In genomic region chr12:118107694-118108093, GRCh38 we compare ENCODE assay signal across 17 cellular contexts. TPM values are rescaled to one million over a fixed set of nuclear protein-coding genes. Genes with fewer than 3 reads are reported as not detected.
DNase-seq lines count a peak whose midpoint lies in the region; ATAC-seq, FAIRE-seq and TF ChIP-seq lines count a peak whose summit lies in the region.
"Had no signal": no experiment of that assay in that cellular context is flagged by ENCODE, and none has a peak within 500 bp of the region (broad histone marks: within the 10 kb centered on the region; RNA-seq: fewer than 3 reads in every experiment).

No MANE protein-coding gene starts in this region.

- H3K9me3 ChIP-seq in A549 = no peaks in the 10 kb centered on the region
- H3K9me3 ChIP-seq in HEK293 (ENCODE audit: control insufficient read depth, insufficient read depth, low read depth, low read length) = no peaks in the 10 kb centered on the region
- H3K9me3 ChIP-seq in H1 (ENCODE audit: insufficient read depth in 2 of 2, low read depth in 1 of 2, low read length in 1 of 2) = no peaks in the 10 kb centered on the region
- no peaks in the 10 kb centered on the region for H3K9me3 ChIP-seq in mesenchymal stem cell (ENCODE audit: control insufficient read depth, low read length)
- H3K9me3 ChIP-seq: Caco-2 had no signal

- no peak overlapping the region for H4K5ac ChIP-seq in H1 (ENCODE audit: insufficient read length, low read depth, low read length)

- H3K4me1 ChIP-seq in A549 (peaks cover 2% of the 10 kb centered on the region; the same call in 2 of the 3 replicates), HEK293 (ENCODE audit: control insufficient read depth, insufficient read depth, low read length) (no peaks in the 10 kb centered on the region; the same call in 1 of the 2 replicates), H1 (replicated peaks in 1 of 4; ENCODE audit: control insufficient read depth in 3 of 4, insufficient read depth in 4 of 4, low read length in 3 of 4) (no peaks in the 10 kb centered on the region; a peak in 1 of 7 replicates), mesenchymal stem cell (ENCODE audit: control insufficient read depth, insufficient read depth, low read depth, low read length) (peaks cover 6% of the 10 kb centered on the region)

- no peaks in the 10 kb centered on the region for H3K36me3 ChIP-seq in HEK293 (ENCODE audit: control insufficient read depth in 2 of 2, insufficient read depth in 1 of 2, low read length in 2 of 2)
- H3K36me3 ChIP-seq in H1 (ENCODE audit: control insufficient read depth in 2 of 4, insufficient read depth in 4 of 4, low read length in 3 of 4) = no peaks in the 10 kb centered on the region
- no peaks in the 10 kb centered on the region for H3K36me3 ChIP-seq in mesenchymal stem cell (ENCODE audit: control insufficient read depth in 1 of 2, insufficient read depth in 2 of 2, low read depth in 1 of 2, low read length in 2 of 2)

- H3K23ac ChIP-seq in H1 (ENCODE audit: insufficient read length) (no peak overlapping the region), mesenchymal stem cell (ENCODE audit: low read length in 2 of 2) (no peak overlapping the region)

- H2BK20ac ChIP-seq in H1 (ENCODE audit: low read length) = no peak overlapping the region

- TF ChIP-seq EP300 in A549 (IDR thresholded peaks at IDR 0.05) (no peak), H1 (IDR thresholded peaks at IDR 0.05; ENCODE audit: borderline replicate concordance in 1 of 2, low read depth in 2 of 2, low read length in 2 of 2) (no peak)

- no peak overlapping the region for H3K18ac ChIP-seq in H1 (ENCODE audit: extremely low read depth, low read length)
- H3K18ac ChIP-seq in mesenchymal stem cell (ENCODE audit: low read depth in 1 of 2, low read length in 2 of 2) = no peak overlapping the region

- H2AFZ ChIP-seq in H1 (ENCODE audit: low read length) = no peak overlapping the region
- H2AFZ ChIP-seq in mesenchymal stem cell (ENCODE audit: low read depth, low read length) = no peak overlapping the region

- FAIRE-seq in A549 (lab: Jason Lieb, UNC) (no peak), H1 (lab: Jason Lieb, UNC) (no peak)
- FAIRE-seq: GM12891, GM18507 had no signal

- TF ChIP-seq CTCF in A549 (IDR thresholded peaks at IDR 0.05) = no peak
- TF ChIP-seq CTCF in HEK293 (tag by site-specific recombination; IDR thresholded peaks at IDR 0.05) = no peak
- no peak for TF ChIP-seq CTCF in H1 (IDR thresholded peaks at IDR 0.05; ENCODE audit: control extremely low read depth in 1 of 3, insufficient read depth in 1 of 3, low read depth in 1 of 3, low read length in 3 of 3)

- H2BK12ac ChIP-seq in H1 (ENCODE audit: low read depth, low read length) (0 out of 2 replicates have a peak overlapping the region, but pooled peaks have one; percentile 35), mesenchymal stem cell (ENCODE audit: low read length in 2 of 2) (no peak overlapping the region)

- no peaks in the 10 kb centered on the region for H3K27me3 ChIP-seq in H1 (replicated peaks in 1 of 4; ENCODE audit: control insufficient read depth in 3 of 4, extremely low read depth in 1 of 4, insufficient read depth in 3 of 4, low read length in 3 of 4)
- no peaks in the 10 kb centered on the region for H3K27me3 ChIP-seq in mesenchymal stem cell (ENCODE audit: control insufficient read depth in 1 of 2, insufficient read depth in 1 of 2, low read length in 2 of 2)

- POLR2A ChIA-PET in A549 (lab: Yijun Ruan, JAX) (no interaction called here), HEK293 (lab: Yijun Ruan, JAX) (no interaction called here), H1 (lab: Charles Lee; ENCODE audit: partially characterized antibody) (interaction anchor here (1.1 to 3.5 kb wide), 7 partner anchors 9 to 44 kb away, joined by 3 to 14 read pairs (median 5); no protein-coding TSS in a partner anchor)

- CTCF ChIA-PET in A549 (lab: Yijun Ruan, JAX) (interaction anchor here (0.9 to 4.1 kb wide), 4 partner anchors 10 to 268 kb away, joined by 3 to 23 read pairs (median 4); partner anchors contain the start of gene SUDS3), HEK293 (lab: Yijun Ruan, JAX) (interaction anchor here (0.7 kb wide), 1 partner anchor 279 kb away, joined by 4 read pairs; no protein-coding TSS in a partner anchor), H1 (lab: Charles Lee; ENCODE audit: partially characterized antibody) (interaction anchor here (0.6 to 1.9 kb wide), 3 partner anchors 10 to 18 kb away, joined by 3 to 6 read pairs (median 4); no protein-coding TSS in a partner anchor)

- ATAC-seq in A549 (no peak), HG02763 (IDR thresholded peaks at IDR 0.05; ENCODE audit: unreplicated experiment) (no peak)
- ATAC-seq: CD8-positive, alpha-beta T cell had no signal

- no peak overlapping the region for H3K14ac ChIP-seq in H1 (ENCODE audit: insufficient read length)
- H3K14ac ChIP-seq in mesenchymal stem cell (ENCODE audit: low read length in 2 of 2) = no peak overlapping the region

- peaks cover 3% of the 10 kb centered on the region; the same call in 1 of the 2 replicates for H3K23me2 ChIP-seq in H1 (ENCODE audit: low read depth, low read length)

- no peak overlapping the region for H3K9ac ChIP-seq in H1 (replicated peaks in 1 of 4; ENCODE audit: extremely low read depth in 1 of 4, low read depth in 3 of 4, low read length in 3 of 4)
- no peak overlapping the region for H3K9ac ChIP-seq in mesenchymal stem cell (ENCODE audit: low read length)

- DNase-seq in A549 (ENCODE audit: low read depth in 1 of 2, low spot score in 1 of 2) (no peak), H1 (ENCODE audit: low read depth in 1 of 2, low spot score in 2 of 2) (no peak), EL (no peak), mesenchymal stem cell (no peak)
- DNase-seq: 8988T; C1 segment of cervical spinal cord; Caco-2; CD4-positive, CD25-positive, alpha-beta regulatory T cell; CD8-positive, alpha-beta T cell; DMS79; GF-D8; GOT3; H7 had no signal

- H2AK5ac ChIP-seq in H1 (ENCODE audit: low read depth, low read length) (no peak overlapping the region), mesenchymal stem cell (ENCODE audit: low read length, severe bottlenecking) (no peak overlapping the region)

- H2BK120ac ChIP-seq in H1 (replicated peaks; ENCODE audit: low read depth, low read length) (peak overlapping the region; percentile 72), mesenchymal stem cell (ENCODE audit: low read depth, low read length) (no peak overlapping the region)

- peaks cover 0 to 10% of the 10 kb centered on the region in 2 experiments; a peak in 3 of 4 replicates for H3K79me2 ChIP-seq in H1 (ENCODE audit: control insufficient read depth in 1 of 2, insufficient read depth in 2 of 2, low read length in 2 of 2)

- no peak overlapping the region for H3K27ac ChIP-seq in A549
- no peak overlapping the region for H3K27ac ChIP-seq in HEK293 (ENCODE audit: extremely low read depth, low read depth, low read length)
- H3K27ac ChIP-seq in H1 (ENCODE audit: low read depth, low read length) = no peak overlapping the region
- no peak overlapping the region for H3K27ac ChIP-seq in mesenchymal stem cell (ENCODE audit: low read length, poor library complexity, severe bottlenecking)

- TF ChIP-seq RAD21 in A549 (conservative IDR thresholded peaks at IDR 0.05 in 1 of 2, IDR thresholded peaks at IDR 0.05 in 1 of 2) = no peak
- no peak for TF ChIP-seq RAD21 in H1 (IDR thresholded peaks at IDR 0.05 in 1 of 2, conservative IDR thresholded peaks at IDR 0.05 in 1 of 2; ENCODE audit: low read depth in 2 of 2, low read length in 2 of 2)

- no peaks in the 10 kb centered on the region for H4K20me1 ChIP-seq in H1 (replicated peaks in 1 of 2; ENCODE audit: control insufficient read depth in 1 of 2, insufficient read depth in 2 of 2, low read length in 2 of 2)

- 93% methylated on average over 8 of the region's 8 CpGs for WGBS in A549 (ENCODE audit: missing lambda C conversion rate)
- WGBS in H1 (ENCODE audit: extremely low coverage in 1 of 2, insufficient coverage in 1 of 2, insufficient read length in 1 of 2, insufficient replicate concordance in 2 of 2, low coverage in 1 of 2, low lambda C conversion rate in 2 of 2, missing lambda C conversion rate in 1 of 2), 2 experiments = 94% methylated on average over 8 of the region's 8 CpGs; no CpG with 5 or more reads in 1 of the 2 experiments
- 96% methylated on average over 8 of the region's 8 CpGs for WGBS in mesenchymal stem cell

- H3K4ac ChIP-seq in H1 (replicated peaks; ENCODE audit: insufficient read length, low read depth, low read length) (no peak overlapping the region), mesenchymal stem cell (ENCODE audit: low read depth in 1 of 2, low read length in 2 of 2) (no peak overlapping the region)

- H4K91ac ChIP-seq in H1 (replicated peaks; ENCODE audit: insufficient read length, low read length) (no peak overlapping the region), mesenchymal stem cell (ENCODE audit: low read length) (no peak overlapping the region)

- H4K8ac ChIP-seq in H1 (ENCODE audit: extremely low read depth, insufficient read depth, low read length) (no peak overlapping the region), mesenchymal stem cell (ENCODE audit: low read length) (no peak overlapping the region)

- TF ChIP-seq POLR2A in A549 (IDR thresholded peaks at IDR 0.05; ENCODE audit: low read length) (no peak), H1 (IDR thresholded peaks at IDR 0.05; ENCODE audit: control extremely low read depth in 1 of 2, low read depth in 2 of 2, low read length in 2 of 2) (no peak)

- no peak overlapping the region for H3K4me3 ChIP-seq in A549
- no peak overlapping the region for H3K4me3 ChIP-seq in HEK293 (ENCODE audit: low read depth, low read length)
- H3K4me3 ChIP-seq in H1 (ENCODE audit: extremely low read depth in 1 of 4, insufficient read depth in 2 of 4, low read depth in 3 of 4, low read length in 4 of 4) = no peak overlapping the region
- no peak overlapping the region for H3K4me3 ChIP-seq in mesenchymal stem cell (ENCODE audit: insufficient read depth in 1 of 2, low read depth in 1 of 2, low read length in 2 of 2)

- H3K56ac ChIP-seq in H1 (replicated peaks; ENCODE audit: insufficient read length, low read depth, low read length) = no peak overlapping the region

- no peak overlapping the region for H2BK5ac ChIP-seq in H1 (ENCODE audit: low read depth, low read length)
- H2BK5ac ChIP-seq in mesenchymal stem cell (ENCODE audit: low read depth, low read length, poor library complexity, severe bottlenecking) = no peak overlapping the region

- no peak overlapping the region for H3K4me2 ChIP-seq in A549
- no peak overlapping the region for H3K4me2 ChIP-seq in H1 (ENCODE audit: insufficient read depth in 1 of 2, low read depth in 2 of 2, low read length in 2 of 2)
- H3K4me2 ChIP-seq in mesenchymal stem cell (ENCODE audit: low read length, poor library complexity, severe bottlenecking) = no peak overlapping the region

- no peak overlapping the region for H2BK15ac ChIP-seq in H1 (ENCODE audit: low read length)
- no peak overlapping the region for H2BK15ac ChIP-seq in mesenchymal stem cell (ENCODE audit: low read depth, poor library complexity, severe bottlenecking)

- H3K79me1 ChIP-seq in H1 (ENCODE audit: low read depth, low read length) (no peaks in the 10 kb centered on the region), mesenchymal stem cell (replicated peaks; ENCODE audit: low read length, poor library complexity, severe bottlenecking) (peaks cover 4% of the 10 kb centered on the region)

RNA-seq across cellular contexts. Expression of gene VSIG10, which starts 3.9 kb away (rescaled TPM):
- polyA plus RNA-seq in A549 (2011; rRNA removed) = 20.2 and 23.8 TPM in 2 replicates
- polyA plus RNA-seq in A549 (2012; cell fraction: cytosol; rRNA removed) = 11.0 and 16.6 TPM in 2 replicates
- polyA plus RNA-seq in A549 (2012; cell fraction: nucleus; rRNA removed) = 15.0 and 17.0 TPM in 2 replicates
- 15.8 to 18.3 TPM (median 18.0 TPM) in 3 replicates for polyA plus RNA-seq in A549 (2017; fragmentation: RNase III; extraction: RNeasy Plus Mini Kit Qiagen cat#74134 plus additional on column Dnase treatment)
- 29.8 and 34.3 TPM in 2 replicates for polyA minus RNA-seq in A549 (2011; rRNA and poly(A)+ RNA removed)
- total RNA-seq in H1 (2021; fragmentation: NEBNext Ultra II Directional; extraction: Animal tissue kit (Norgen Biotek cat#: 25700)) = 93.6 and 96.8 TPM in 2 replicates
- polyA plus RNA-seq in H1 (2011; rRNA removed) = 34.4 and 42.7 TPM in 2 replicates
- polyA plus RNA-seq in H1 (2011; cell fraction: cytosol; rRNA removed) = 36.8 TPM
- polyA plus RNA-seq in H1 (2011; cell fraction: nucleus; rRNA removed) = 68.9 TPM
- 40.2 to 62.7 TPM (median 47.4 TPM) in 4 replicates for polyA plus RNA-seq in H1 (2012, experiment 1 of 2)
- polyA plus RNA-seq in H1 (2012, experiment 2 of 2) = 20.4 TPM
- 77.5 TPM for polyA plus RNA-seq in H1 (2013, experiment 1 of 2)
- polyA plus RNA-seq in H1 (2013, experiment 2 of 2) = 73.7 TPM
- polyA minus RNA-seq in H1 (2011; rRNA and poly(A)+ RNA removed) = 158 and 162 TPM in 2 replicates
- 44.9 TPM for polyA minus RNA-seq in H1 (2011; cell fraction: cytosol; rRNA and poly(A)+ RNA removed)
- 110 TPM for polyA minus RNA-seq in H1 (2011; cell fraction: nucleus; rRNA and poly(A)+ RNA removed)
- 7.0 TPM for polyA plus RNA-seq in mesenchymal stem cell (2013, experiment 1 of 2)
- polyA plus RNA-seq in mesenchymal stem cell (2013, experiment 2 of 2) = 6.9 TPM

RNA-seq across cellular contexts. Expression of gene PEBP1, which starts 28.2 kb away (rescaled TPM):
- polyA plus RNA-seq in A549 (2011; rRNA removed) = 152 and 169 TPM in 2 replicates
- polyA plus RNA-seq in A549 (2012; cell fraction: cytosol; rRNA removed) = 261 and 277 TPM in 2 replicates
- polyA plus RNA-seq in A549 (2012; cell fraction: nucleus; rRNA removed) = 153 and 173 TPM in 2 replicates
- polyA plus RNA-seq in A549 (2017; fragmentation: RNase III; extraction: RNeasy Plus Mini Kit Qiagen cat#74134 plus additional on column Dnase treatment) = 223 to 254 TPM (median 246 TPM) in 3 replicates
- polyA minus RNA-seq in A549 (2011; rRNA and poly(A)+ RNA removed) = 90.4 and 99.9 TPM in 2 replicates
- total RNA-seq in H1 (2021; fragmentation: NEBNext Ultra II Directional; extraction: Animal tissue kit (Norgen Biotek cat#: 25700)) = 444 and 458 TPM in 2 replicates
- 580 and 622 TPM in 2 replicates for polyA plus RNA-seq in H1 (2011; rRNA removed)
- polyA plus RNA-seq in H1 (2011; cell fraction: cytosol; rRNA removed) = 440 TPM
- 281 TPM for polyA plus RNA-seq in H1 (2011; cell fraction: nucleus; rRNA removed)
- polyA plus RNA-seq in H1 (2012, experiment 1 of 2) = 462 to 475 TPM (median 467 TPM) in 4 replicates
- polyA plus RNA-seq in H1 (2012, experiment 2 of 2) = 310 TPM
- polyA plus RNA-seq in H1 (2013, experiment 1 of 2) = 461 TPM
- 478 TPM for polyA plus RNA-seq in H1 (2013, experiment 2 of 2)
- polyA minus RNA-seq in H1 (2011; rRNA and poly(A)+ RNA removed) = 175 and 197 TPM in 2 replicates
- 175 TPM for polyA minus RNA-seq in H1 (2011; cell fraction: cytosol; rRNA and poly(A)+ RNA removed)
- polyA minus RNA-seq in H1 (2011; cell fraction: nucleus; rRNA and poly(A)+ RNA removed) = 99.6 TPM
- polyA plus RNA-seq in mesenchymal stem cell (2013, experiment 1 of 2) = 205 TPM
- polyA plus RNA-seq in mesenchymal stem cell (2013, experiment 2 of 2) = 205 TPM

RNA-seq across cellular contexts. Expression of gene WSB2, which starts 46.7 kb away (rescaled TPM):
- polyA plus RNA-seq in A549 (2011; rRNA removed) (93.5 and 121 TPM in 2 replicates), A549 (2017; fragmentation: RNase III; extraction: RNeasy Plus Mini Kit Qiagen cat#74134 plus additional on column Dnase treatment) (39.4 to 40.5 TPM (median 40.1 TPM) in 3 replicates), H1 (2011; rRNA removed) (47.1 and 47.5 TPM in 2 replicates)
- 64.8 and 76.5 TPM in 2 replicates for polyA plus RNA-seq in A549 (2012; cell fraction: cytosol; rRNA removed)
- polyA plus RNA-seq in A549 (2012; cell fraction: nucleus; rRNA removed) = 27.8 and 39.1 TPM in 2 replicates
- polyA minus RNA-seq in A549 (2011; rRNA and poly(A)+ RNA removed) = 262 and 314 TPM in 2 replicates
- 58.2 and 70.0 TPM in 2 replicates for total RNA-seq in H1 (2021; fragmentation: NEBNext Ultra II Directional; extraction: Animal tissue kit (Norgen Biotek cat#: 25700))
- 40.3 TPM for polyA plus RNA-seq in H1 (2011; cell fraction: cytosol; rRNA removed)
- 50.0 TPM for polyA plus RNA-seq in H1 (2011; cell fraction: nucleus; rRNA removed)
- polyA plus RNA-seq in H1 (2012, experiment 1 of 2) = 33.0 to 42.1 TPM (median 37.4 TPM) in 4 replicates
- polyA plus RNA-seq in H1 (2012, experiment 2 of 2) = 23.0 TPM
- 34.9 TPM for polyA plus RNA-seq in H1 (2013, experiment 1 of 2)
- polyA plus RNA-seq in H1 (2013, experiment 2 of 2) = 37.8 TPM
- polyA minus RNA-seq in H1 (2011; rRNA and poly(A)+ RNA removed) = 136 and 154 TPM in 2 replicates
- polyA minus RNA-seq in H1 (2011; cell fraction: cytosol; rRNA and poly(A)+ RNA removed) = 60.5 TPM
- 62.3 TPM for polyA minus RNA-seq in H1 (2011; cell fraction: nucleus; rRNA and poly(A)+ RNA removed)
- polyA plus RNA-seq in mesenchymal stem cell (2013, experiment 1 of 2) = 81.2 TPM
- 81.9 TPM for polyA plus RNA-seq in mesenchymal stem cell (2013, experiment 2 of 2)
